In genomic region chr2:215882689-215883088, GRCh38 we compare ENCODE assay signal across 16 cellular contexts.
"Had no signal": no experiment of that assay in that cellular context is flagged by ENCODE, and none has a peak within 500 bp of the region (broad histone marks: within the 10 kb centered on the region; RNA-seq: fewer than 3 reads in every experiment).

No MANE protein-coding gene starts in this region.

- H3K9me3 Mint-ChIP-seq: activated CD4-positive, alpha-beta memory T cell treated with anti-CD3 and anti-CD28 coated beads for 36 hours; activated T-cell treated with anti-CD3 and anti-CD28 coated beads, Interleukin-2, amount 50 U/mL, for 72 hours; naive thymus-derived CD8-positive, alpha-beta T cell had no signal

- H3K27ac Mint-ChIP-seq: activated CD4-positive, alpha-beta memory T cell treated with anti-CD3 and anti-CD28 coated beads for 36 hours; activated T-cell treated with anti-CD3 and anti-CD28 coated beads, Interleukin-2, amount 50 U/mL, for 72 hours; naive thymus-derived CD8-positive, alpha-beta T cell had no signal

- ATAC-seq: activated T-cell treated with anti-CD3 and anti-CD28 coated beads, Interleukin-2, amount 50 U/mL, for 72 hours; left colon; mucosa of descending colon; naive thymus-derived CD8-positive, alpha-beta T cell; sciatic nerve had no signal

- H3K4me3 Mint-ChIP-seq: activated CD4-positive, alpha-beta memory T cell treated with anti-CD3 and anti-CD28 coated beads for 36 hours; activated T-cell treated with anti-CD3 and anti-CD28 coated beads, Interleukin-2, amount 50 U/mL, for 72 hours; naive thymus-derived CD8-positive, alpha-beta T cell had no signal

- H3K27ac ChIP-seq: cardiac muscle cell, neutrophil, suprapubic skin, upper lobe of left lung, VCaP had no signal

- H3K36me3 Mint-ChIP-seq: activated CD4-positive, alpha-beta memory T cell treated with anti-CD3 and anti-CD28 coated beads for 36 hours had no signal

- DNase-seq: activated CD4-positive, alpha-beta memory T cell treated with anti-CD3 and anti-CD28 coated beads for 36 hours; activated T-cell treated with anti-CD3 and anti-CD28 coated beads, Interleukin-2, amount 50 U/mL, for 72 hours; aorta; hypothalamus; left colon; mucosa of descending colon; naive thymus-derived CD8-positive, alpha-beta T cell; stimulated activated CD4-positive, alpha-beta T cell treated with anti-CD3 and anti-CD28 coated beads, Interleukin-2, amount 100 ng/mL, for 24 hours; stimulated activated naive CD4-positive, alpha-beta T cell; T-helper 9 cell; upper lobe of left lung had no signal

- H3K4me1 Mint-ChIP-seq: naive thymus-derived CD8-positive, alpha-beta T cell had no signal
